ENCODE assay signal across 9 cellular contexts in genomic region chr4:90127706-90128345, GRCh38. TPM values are rescaled to one million over a fixed set of nuclear protein-coding genes. Genes with fewer than 3 reads are reported as not detected.
DNase-seq lines count a peak whose midpoint lies in the region; ATAC-seq, FAIRE-seq and TF ChIP-seq lines count a peak whose summit lies in the region.
"Had no signal": no experiment of that assay in that cellular context is flagged by ENCODE, and none has a peak within 500 bp of the region (broad histone marks: within the 10 kb centered on the region; RNA-seq: fewer than 3 reads in every experiment).

No MANE protein-coding gene starts in this region.

- H3K27ac ChIP-seq in A673 (ENCODE audit: low read depth, low read length, poor library complexity, severe bottlenecking) (no peak overlapping the region), pancreas (peak overlapping the region; percentile 83 to 96 (median 90))

- H3K4me3 ChIP-seq in A673 (ENCODE audit: low read depth, low read length, poor library complexity, severe bottlenecking): peak overlapping the region; percentile 44
- peak overlapping the region; percentile 45 to 84 (median 70) for H3K4me3 ChIP-seq in pancreas

- peaks cover 32% of the 10 kb centered on the region for H3K27me3 Mint-ChIP-seq in activated T-cell treated with anti-CD3 and anti-CD28 coated beads, Interleukin-2, amount 50 U/mL, for 4 hours (ENCODE audit: low read depth)

- H3K36me3 Mint-ChIP-seq in activated T-cell treated with anti-CD3 and anti-CD28 coated beads, Interleukin-2, amount 50 U/mL, for 4 hours (ENCODE audit: insufficient read depth): no peaks in the 10 kb centered on the region

- no peak for FAIRE-seq in pancreas (lab: Jason Lieb, UNC)
- FAIRE-seq: GM18507 had no signal

- peak; percentile 19 for ATAC-seq in GM18873 (IDR thresholded peaks at IDR 0.05; ENCODE audit: low FRiP score, unreplicated experiment)
- ATAC-seq in HG03066 (IDR thresholded peaks at IDR 0.05; ENCODE audit: low read depth, unreplicated experiment): peak; percentile 24
- ATAC-seq in activated T-cell treated with anti-CD3 and anti-CD28 coated beads, Interleukin-2, amount 50 U/mL, for 4 hours: peak; percentile 28 to 41
- peak; percentile 57 for ATAC-seq in Right ventricle myocardium inferior
- ATAC-seq in pancreas: peak; percentile 65 to 83 (median 77)

- POLR2A ChIA-PET in A673 (lab: Charles Lee; ENCODE audit: low non-redundant PET): no interaction called here

- H3K9me3 Mint-ChIP-seq in activated T-cell treated with anti-CD3 and anti-CD28 coated beads, Interleukin-2, amount 50 U/mL, for 4 hours: no peaks in the 10 kb centered on the region

- BruUV-seq in A673 (replicated peaks; lab: Mats Ljungman, UMichigan): no TSS peak

- H3K36me3 ChIP-seq in A673 (ENCODE audit: insufficient read depth, low read length, poor library complexity, severe bottlenecking) (no peaks in the 10 kb centered on the region), pancreas (no peaks in the 10 kb centered on the region)

- H3K27me3 ChIP-seq in A673 (replicated peaks; ENCODE audit: insufficient read depth, low read depth, low read length, poor library complexity) (peaks cover 15% of the 10 kb centered on the region), pancreas (no peaks in the 10 kb centered on the region)

- intact Hi-C loops in A673 (cut with micrococcal nuclease; ENCODE audit: unreplicated experiment) (loop anchor here (10.0 kb wide), 1 partner anchor 167 kb away; no protein-coding TSS in a partner anchor), Right ventricle myocardium inferior (cut with DNase I) (loop anchor here (2.0 to 10.0 kb wide), 3 partner anchors 124 to 183 kb away; no protein-coding TSS in a partner anchor), pancreas (cut with DNase I) (no loop called here)

- no peaks in the 10 kb centered on the region for H3K9me3 ChIP-seq in A673 (ENCODE audit: low read depth, low read length, poor library complexity, severe bottlenecking)
- H3K9me3 ChIP-seq in pancreas: no peaks in the 10 kb centered on the region

- DNase-seq in A673 (ENCODE audit: low spot score) (no peak), Right ventricle myocardium inferior (ENCODE audit: missing footprints) (peak; percentile 60), pancreas (peak; percentile 47 to 81 (median 56)), NCI-H774 (lab: John Stamatoyannopoulos, UW) (no peak), NCI-H1694 treated with DMSO at 0.1 percent for 48 hours (lab: John Stamatoyannopoulos, UW) (no peak)
- no peak for DNase-seq in activated T-cell treated with anti-CD3 and anti-CD28 coated beads, Interleukin-2, amount 50 U/mL, for 4 hours

- H3K4me3 Mint-ChIP-seq in activated T-cell treated with anti-CD3 and anti-CD28 coated beads, Interleukin-2, amount 50 U/mL, for 4 hours: peak overlapping the region; percentile 82

- TF ChIP-seq CTCF in A673 (conservative IDR thresholded peaks at IDR 0.05; ENCODE audit: low read depth, low read length): no peak
- no peak for TF ChIP-seq CTCF in pancreas (IDR thresholded peaks at IDR 0.05)

- CTCF ChIA-PET in A673 (lab: Charles Lee): no interaction called here

- H3K4me1 Mint-ChIP-seq in activated T-cell treated with anti-CD3 and anti-CD28 coated beads, Interleukin-2, amount 50 U/mL, for 4 hours (ENCODE audit: low read depth): peaks cover 17% of the 10 kb centered on the region

- H3K4me1 ChIP-seq in A673 (ENCODE audit: insufficient read depth, low read length, poor library complexity, severe bottlenecking): no peaks in the 10 kb centered on the region
- H3K4me1 ChIP-seq in pancreas: peaks cover 0 to 6% (median 3%) of the 10 kb centered on the region in 3 donors

- 0% methylated on average over 54 to 81 of the region's 81 CpGs for WGBS in pancreas, 2 donors

RNA-seq across cellular contexts. Expression of gene CCSER1, which starts 0.6 kb away (rescaled TPM):
- total RNA-seq in A673 (2021) (not detected in 2 replicates), Right ventricle myocardium inferior (12.9 TPM), pancreas (10 to 100 TPM in 1 of 6 donors, 1 to 10 TPM in 5; 3.4 to 12.7 (median 6.2) TPM)
- total RNA-seq in activated T-cell treated with anti-CD3 and anti-CD28 coated beads, Interleukin-2, amount 50 U/mL, for 4 hours: under 1 TPM in 2 of 3 donors, not detected in 1; 0.10 to 0.16 TPM
- 1 to 10 TPM in 1 of 2 donors, under 1 TPM in 1; 0.99 to 1.3 TPM for polyA plus RNA-seq in pancreas

Comparison
In these comparisons a context has a peak if more than half of its experiments do, and no peak if none do; other contexts are left out.
1. DNase-seq: peak in Right ventricle myocardium inferior (single experiment) and pancreas (6 of 6); none in A673 (single experiment), activated T-cell treated with anti-CD3 and anti-CD28 coated beads, Interleukin-2, amount 50 U/mL, for 4 hours (single experiment), NCI-H774 (single experiment) and NCI-H1694 treated with DMSO at 0.1 percent for 48 hours (single experiment).
2. ATAC-seq: peak in every context shown above with its lines; median percentile 77 in pancreas; 57 in Right ventricle myocardium inferior; 34 in activated T-cell treated with anti-CD3 and anti-CD28 coated beads, Interleukin-2, amount 50 U/mL, for 4 hours; 24 in HG03066; 19 in GM18873.
3. intact Hi-C loops: an anchor here in A673 (10.0 kb wide) and Right ventricle myocardium inferior (2.0 to 10.0 kb wide); none called in pancreas.